14 cellular contexts compared by ENCODE assay signal in the genomic region with DNA sequence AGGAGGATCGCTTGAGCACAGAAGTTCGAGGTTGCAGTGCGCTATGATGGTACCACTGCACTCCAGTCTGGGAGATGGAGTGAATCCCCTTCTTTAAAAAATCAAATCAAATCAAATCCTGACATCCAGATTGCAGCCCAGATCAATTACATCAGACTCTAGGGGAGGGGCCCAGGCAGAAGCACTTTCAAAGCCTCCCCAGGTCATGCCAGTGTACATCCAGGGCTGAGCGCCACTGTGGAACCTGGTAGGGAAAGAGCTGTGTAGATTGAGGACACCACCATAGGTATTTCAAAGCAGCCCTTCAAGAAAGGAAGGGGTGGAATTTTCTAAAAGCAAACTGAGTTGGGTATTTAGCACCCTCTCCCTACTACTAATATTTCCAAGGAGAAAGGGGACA. TPM values are rescaled to one million over a fixed set of nuclear protein-coding genes. Genes with fewer than 3 reads are reported as not detected.
A peak's percentile ranks its signal among the peaks of the same experiment; 100 is the strongest.
DNase-seq lines count a peak whose midpoint lies in the region; ATAC-seq and TF ChIP-seq lines count a peak whose summit lies in the region.
"Had no signal": no experiment of that assay in that cellular context is flagged by ENCODE, and none has a peak within 500 bp of the region (broad histone marks: within the 10 kb centered on the region; RNA-seq: fewer than 3 reads in every experiment).

No MANE protein-coding gene starts in this region.

- peak overlapping the region; percentile 73 for H3K9ac ChIP-seq in SU-DHL-6 (ENCODE audit: low read length)

- no peaks in the 10 kb centered on the region for H3K9me3 Mint-ChIP-seq in activated CD4-positive, alpha-beta T cell treated with anti-CD3 and anti-CD28 coated beads, Interleukin-2, amount 10 ng/mL, durations not matched to agents 7 days and 5 days
- H3K9me3 Mint-ChIP-seq in effector memory CD8-positive, alpha-beta T cell, result no peaks in the 10 kb centered on the region
- H3K9me3 Mint-ChIP-seq in stimulated activated naive CD8-positive, alpha-beta T cell treated with anti-CD3 and anti-CD28 coated beads, Interleukin-15, amount 100 ng/mL, for 72 hours, result no peaks in the 10 kb centered on the region

- H3K9me2 ChIP-seq in SU-DHL-6 (replicated peaks; ENCODE audit: insufficient read depth, low read length), result no peaks in the 10 kb centered on the region

- no peaks in the 10 kb centered on the region for H4K20me1 ChIP-seq in SU-DHL-6 (ENCODE audit: low read depth, low read length)

- H3K4me3 Mint-ChIP-seq in activated CD4-positive, alpha-beta T cell treated with anti-CD3 and anti-CD28 coated beads, Interleukin-2, amount 10 ng/mL, durations not matched to agents 7 days and 5 days, result peak overlapping the region; percentile 88
- H3K4me3 Mint-ChIP-seq in effector memory CD8-positive, alpha-beta T cell, result peak overlapping the region; percentile 92 to 96
- peak overlapping the region; percentile 91 to 92 for H3K4me3 Mint-ChIP-seq in stimulated activated naive CD8-positive, alpha-beta T cell treated with anti-CD3 and anti-CD28 coated beads, Interleukin-15, amount 100 ng/mL, for 72 hours

- DNase-seq in activated CD4-positive, alpha-beta T cell treated with anti-CD3 and anti-CD28 coated beads, Interleukin-2, amount 10 ng/mL, durations not matched to agents 7 days and 5 days, result no peak
- no peak for DNase-seq in activated CD4-positive, alpha-beta T cell treated with anti-CD3 and anti-CD28 coated beads for 48 hours
- no peak for DNase-seq in effector memory CD8-positive, alpha-beta T cell
- no peak for DNase-seq in stimulated activated naive CD8-positive, alpha-beta T cell treated with anti-CD3 and anti-CD28 coated beads, Interleukin-15, amount 100 ng/mL, for 72 hours
- no peak for DNase-seq in COLO668 (lab: John Stamatoyannopoulos, UW; ENCODE audit: unreplicated experiment)
- DNase-seq: activated CD4-positive, CD25-positive, alpha-beta regulatory T cell treated with anti-CD3 and anti-CD28 coated beads, Interleukin-2, amount 50 U/mL, for 72 hours; cerebellar nuclear complex; DMS53; erythroblast had no signal

- H3K36me3 ChIP-seq in SU-DHL-6 (ENCODE audit: low read length), result peaks cover 3% of the 10 kb centered on the region; the same call in 1 of the 2 replicates
- H3K36me3 ChIP-seq: HAP-1 had no signal

- H2AFZ ChIP-seq in SU-DHL-6 (ENCODE audit: low read depth, low read length, severe bottlenecking), result no peak overlapping the region

- H3K27ac Mint-ChIP-seq in activated CD4-positive, alpha-beta T cell treated with anti-CD3 and anti-CD28 coated beads, Interleukin-2, amount 10 ng/mL, durations not matched to agents 7 days and 5 days, result peak overlapping the region; percentile 97
- H3K27ac Mint-ChIP-seq in effector memory CD8-positive, alpha-beta T cell, result peak overlapping the region; percentile 100
- H3K27ac Mint-ChIP-seq in stimulated activated naive CD8-positive, alpha-beta T cell treated with anti-CD3 and anti-CD28 coated beads, Interleukin-15, amount 100 ng/mL, for 72 hours, result peak overlapping the region; percentile 97 to 99

- CTCF ChIA-PET in activated CD4-positive, alpha-beta T cell treated with anti-CD3 and anti-CD28 coated beads, Interleukin-2, amount 10 ng/mL, durations not matched to agents 7 days and 5 days (lab: Charles Lee), result interaction anchor here (0.7 to 5.9 kb wide), 6 partner anchors 8 to 141 kb away, joined by 3 to 38 read pairs (median 4); no protein-coding TSS in a partner anchor

- H3K4me1 Mint-ChIP-seq in activated CD4-positive, alpha-beta T cell treated with anti-CD3 and anti-CD28 coated beads, Interleukin-2, amount 10 ng/mL, durations not matched to agents 7 days and 5 days, result peaks cover 80% of the 10 kb centered on the region
- H3K4me1 Mint-ChIP-seq in effector memory CD8-positive, alpha-beta T cell (ENCODE audit: low read depth in 2 of 2), result peaks cover 69 to 80% of the 10 kb centered on the region in 2 donors
- peaks cover 89% of the 10 kb centered on the region for H3K4me1 Mint-ChIP-seq in stimulated activated naive CD8-positive, alpha-beta T cell treated with anti-CD3 and anti-CD28 coated beads, Interleukin-15, amount 100 ng/mL, for 72 hours

- H3K27me3 Mint-ChIP-seq in activated CD4-positive, alpha-beta T cell treated with anti-CD3 and anti-CD28 coated beads, Interleukin-2, amount 10 ng/mL, durations not matched to agents 7 days and 5 days, result no peaks in the 10 kb centered on the region
- H3K27me3 Mint-ChIP-seq in effector memory CD8-positive, alpha-beta T cell, result no peaks in the 10 kb centered on the region
- no peaks in the 10 kb centered on the region for H3K27me3 Mint-ChIP-seq in stimulated activated naive CD8-positive, alpha-beta T cell treated with anti-CD3 and anti-CD28 coated beads, Interleukin-15, amount 100 ng/mL, for 72 hours

- no peak overlapping the region for H3K4me3 ChIP-seq in SU-DHL-6 (ENCODE audit: insufficient read depth, low read length, poor library complexity, severe bottlenecking)
- H3K4me3 ChIP-seq: HAP-1 had no signal

- POLR2A ChIA-PET in activated CD4-positive, alpha-beta T cell treated with anti-CD3 and anti-CD28 coated beads, Interleukin-2, amount 10 ng/mL, durations not matched to agents 7 days and 5 days (lab: Charles Lee), result interaction anchor here (0.7 kb wide), 1 partner anchor 315 kb away, joined by 3 read pairs; no protein-coding TSS in a partner anchor

- ATAC-seq in effector memory CD8-positive, alpha-beta T cell (replicated peaks), result no peak
- ATAC-seq in stimulated activated naive CD8-positive, alpha-beta T cell treated with anti-CD3 and anti-CD28 coated beads, Interleukin-15, amount 100 ng/mL, for 72 hours, result no peak
- ATAC-seq in activated CD4-positive, CD25-positive, alpha-beta regulatory T cell treated with anti-CD3 and anti-CD28 coated beads, Interleukin-2, amount 50 U/mL, for 24 hours, result no peak
- no peak for ATAC-seq in HG03469 (IDR thresholded peaks at IDR 0.05; ENCODE audit: unreplicated experiment)
- ATAC-seq: SK-N-SH treated with all-trans-retinoic acid at 6 μM for 48 hours had no signal

- H3F3A ChIP-seq in SU-DHL-6 (ENCODE audit: insufficient read depth), result peaks cover 53% of the 10 kb centered on the region

- peaks cover 75% of the 10 kb centered on the region for H3K36me3 Mint-ChIP-seq in activated CD4-positive, alpha-beta T cell treated with anti-CD3 and anti-CD28 coated beads, Interleukin-2, amount 10 ng/mL, durations not matched to agents 7 days and 5 days (ENCODE audit: low read depth)
- H3K36me3 Mint-ChIP-seq in effector memory CD8-positive, alpha-beta T cell (ENCODE audit: insufficient read depth), result peaks cover 47% of the 10 kb centered on the region

- TF ChIP-seq CTCF in SU-DHL-6 (IDR thresholded peaks at IDR 0.05; ENCODE audit: insufficient read depth, low read length, poor library complexity, severe bottlenecking), result no peak

- H3K9me3 ChIP-seq in SU-DHL-6 (ENCODE audit: insufficient read depth, low read length), result no peaks in the 10 kb centered on the region
- H3K9me3 ChIP-seq: HAP-1 had no signal

- H3K27ac ChIP-seq in SU-DHL-6 (ENCODE audit: low read depth, low read length), result peak overlapping the region; percentile 98

- peak overlapping the region; percentile 76 for H3K4me2 ChIP-seq in SU-DHL-6 (ENCODE audit: low read depth, low read length, poor library complexity, severe bottlenecking)

- peaks cover 38% of the 10 kb centered on the region for H3K79me2 ChIP-seq in SU-DHL-6 (ENCODE audit: insufficient read depth, low read length)

- H3K27me3 ChIP-seq in SU-DHL-6 (ENCODE audit: low read length), result no peaks in the 10 kb centered on the region

RNA-seq across cellular contexts. Expression of gene RASSF2, which starts 12.2 kb away (rescaled TPM):
- total RNA-seq in activated CD4-positive, alpha-beta T cell treated with anti-CD3 and anti-CD28 coated beads, Interleukin-2, amount 10 ng/mL, durations not matched to agents 7 days and 5 days, result 10 to 100 TPM; 61.6 to 70.5 TPM
